Comparison of ENCODE assay signal across 8 cellular contexts in genomic region chr2:126655500-126656310, GRCh38. TPM values are rescaled to one million over a fixed set of nuclear protein-coding genes. Genes with fewer than 3 reads are reported as not detected.
A peak's percentile ranks its signal among the peaks of the same experiment; 100 is the strongest.
DNase-seq lines count a peak whose midpoint lies in the region; ATAC-seq, FAIRE-seq and TF ChIP-seq lines count a peak whose summit lies in the region.

Gene GYPC (plus strand): TSS chr2:126656158. CDS start chr2:126656264, 106 bp downstream.

- H3K27ac ChIP-seq in vagina = peak within 1 kb of the TSS; percentile 92

- in situ Hi-C loops in G401 (cut with HindIII; ENCODE audit: low sequenced_read_pairs) = no loop called here

- peak within 1 kb of the TSS; percentile 98 to 99 for H3K4me3 Mint-ChIP-seq in activated T-cell treated with anti-CD3 and anti-CD28 coated beads, Interleukin-2, amount 50 U/mL, for 72 hours
- H3K4me3 Mint-ChIP-seq in natural killer cell = peak within 1 kb of the TSS; percentile 96

- H3K27me3 Mint-ChIP-seq in activated T-cell treated with anti-CD3 and anti-CD28 coated beads, Interleukin-2, amount 50 U/mL, for 72 hours (ENCODE audit: low read depth) = no peaks in the 10 kb centered on the region
- no peaks in the 10 kb centered on the region for H3K27me3 Mint-ChIP-seq in natural killer cell (ENCODE audit: low read depth in 2 of 2)

- peaks cover 40% of the 10 kb centered on the region for H3K4me1 ChIP-seq in vagina

- H3K4me1 Mint-ChIP-seq in activated T-cell treated with anti-CD3 and anti-CD28 coated beads, Interleukin-2, amount 50 U/mL, for 72 hours (ENCODE audit: low read depth) = peaks cover 48% of the 10 kb centered on the region
- peaks cover 51 to 52% of the 10 kb centered on the region in 2 donors for H3K4me1 Mint-ChIP-seq in natural killer cell

- H3K36me3 ChIP-seq in vagina = no peaks in the 10 kb centered on the region

- peaks cover 0 to 2% of the 10 kb centered on the region in 2 donors for H3K9me3 Mint-ChIP-seq in activated T-cell treated with anti-CD3 and anti-CD28 coated beads, Interleukin-2, amount 50 U/mL, for 72 hours
- no peaks in the 10 kb centered on the region for H3K9me3 Mint-ChIP-seq in natural killer cell

- H3K4me3 ChIP-seq in fibroblast of mammary gland (ENCODE audit: control insufficient read depth, low read depth, low read length) (peak within 1 kb of the TSS; percentile 76), vagina (peak within 1 kb of the TSS; percentile 64 to 65)

- H3K9me3 ChIP-seq in vagina = no peaks in the 10 kb centered on the region

- peak within 1 kb of the TSS; percentile 100 for H3K27ac Mint-ChIP-seq in activated T-cell treated with anti-CD3 and anti-CD28 coated beads, Interleukin-2, amount 50 U/mL, for 72 hours
- H3K27ac Mint-ChIP-seq in natural killer cell = peak within 1 kb of the TSS; percentile 89 to 97

- no peaks in the 10 kb centered on the region for H3K27me3 ChIP-seq in vagina

- intact Hi-C loops in natural killer cell (cut with micrococcal nuclease) = loop anchor here (5.0 kb wide), 1 partner anchor 732 kb away; the partner anchor contains the start of gene MAP3K2
- intact Hi-C loops in vagina (cut with DNase I) = no loop called here

- peaks cover 13 to 18% of the 10 kb centered on the region in 2 donors for H3K36me3 Mint-ChIP-seq in activated T-cell treated with anti-CD3 and anti-CD28 coated beads, Interleukin-2, amount 50 U/mL, for 72 hours (ENCODE audit: insufficient read depth in 2 of 2)
- H3K36me3 Mint-ChIP-seq in natural killer cell = no peaks in the 10 kb centered on the region

- peak; percentile 30 for ATAC-seq in GM21717 (IDR thresholded peaks at IDR 0.05; ENCODE audit: unreplicated experiment)
- peak; percentile 34 to 38 for ATAC-seq in activated T-cell treated with anti-CD3 and anti-CD28 coated beads, Interleukin-2, amount 50 U/mL, for 72 hours (replicated peaks in 1 of 2)
- ATAC-seq in natural killer cell = peak; percentile 24 to 41 (median 38)

- no peak for TF ChIP-seq POLR2A in vagina (IDR thresholded peaks at IDR 0.05)

- no peak for DNase-seq in G401 (ENCODE audit: low spot score)
- DNase-seq in KG1 (lab: John Stamatoyannopoulos, UW) = peak; percentile 71
- DNase-seq in activated T-cell treated with anti-CD3 and anti-CD28 coated beads, Interleukin-2, amount 50 U/mL, for 72 hours = peak; percentile 64 to 70
- peak; percentile 78 for DNase-seq in fibroblast of mammary gland (ENCODE audit: low read depth)
- DNase-seq in natural killer cell = peak; percentile 42
- peak; percentile 55 to 94 for DNase-seq in vagina (ENCODE audit: extremely low spot score in 2 of 2)
- no peak for DNase-seq in urothelium cell line (ENCODE audit: low spot score)

- TF ChIP-seq CTCF in fibroblast of mammary gland (conservative IDR thresholded peaks at IDR 0.05; ENCODE audit: control insufficient read depth, insufficient read depth, low read depth, low read length) = no peak
- TF ChIP-seq CTCF in natural killer cell (IDR thresholded peaks at IDR 0.05) = no peak
- TF ChIP-seq CTCF in vagina (IDR thresholded peaks at IDR 0.05) = no peak

- FAIRE-seq in urothelium cell line (lab: Jason Lieb, UNC) = no peak

RNA-seq across cellular contexts. Expression of gene GYPC, which starts in this region (rescaled TPM):
- 32.9 and 37.1 TPM in 2 replicates for total RNA-seq in G401 (2014; rRNA removed; shearing (Covaris generic))
- 100 to 1,000 TPM; 144 to 148 TPM for total RNA-seq in activated T-cell treated with anti-CD3 and anti-CD28 coated beads, Interleukin-2, amount 50 U/mL, for 72 hours
- total RNA-seq in natural killer cell (10 to 100 TPM; 74.2 to 92.3 (median 78.7) TPM), vagina (84.2 TPM)

Comparison
In these comparisons a context has a peak if more than half of its experiments do, and no peak if none do; other contexts are left out.
1. DNase-seq: peak in KG1 (single experiment), activated T-cell treated with anti-CD3 and anti-CD28 coated beads, Interleukin-2, amount 50 U/mL, for 72 hours (2 of 2), fibroblast of mammary gland (single experiment), natural killer cell (single experiment) and vagina (2 of 2); none in G401 (single experiment) and urothelium cell line (single experiment).
2. Peak in every context shown above with its lines, with median percentiles within 50 percentile points of each other: ATAC-seq.